8 cellular contexts compared by ENCODE assay signal in genomic region chr11:19777032-19777341, GRCh38.
DNase-seq lines count a peak whose midpoint lies in the region; ATAC-seq and TF ChIP-seq lines count a peak whose summit lies in the region.

No MANE protein-coding gene starts in this region.

- H3K27me3 Mint-ChIP-seq in natural killer cell (ENCODE audit: low read depth in 2 of 2), result peaks cover 60 to 78% of the 10 kb centered on the region in 2 donors

- no peaks in the 10 kb centered on the region for H3K9me3 Mint-ChIP-seq in natural killer cell

- TF ChIP-seq CTCF in dorsolateral prefrontal cortex (IDR thresholded peaks at IDR 0.05 in 54 of 56, conservative IDR thresholded peaks at IDR 0.05 in 2 of 56; ENCODE audit: low read depth in 1 of 56, partially characterized antibody in 56 of 56) (peak in 4 of 56 donors; percentile 8 to 21 (median 13)), mucosa of descending colon (IDR thresholded peaks at IDR 0.05) (no peak), natural killer cell (IDR thresholded peaks at IDR 0.05) (no peak)

- intact Hi-C loops in dorsolateral prefrontal cortex (cut with DNase I) (no loop called here), mucosa of descending colon (cut with DNase I, micrococcal nuclease) (no loop called here), natural killer cell (cut with micrococcal nuclease) (no loop called here)

- no peak overlapping the region for H3K27ac Mint-ChIP-seq in natural killer cell

- DNase-seq in ACHN (peak; percentile 26), dorsolateral prefrontal cortex (peak in 5 of 10 donors; percentile 25 to 61 (median 52)), mucosa of descending colon (peak; percentile 49 to 70 (median 50)), HT-29 (ENCODE audit: low spot score) (no peak), natural killer cell (no peak), NCI-H82 treated with DMSO at 0.1 percent for 48 hours (lab: John Stamatoyannopoulos, UW; ENCODE audit: unreplicated experiment) (no peak)

- H3K4me3 Mint-ChIP-seq in natural killer cell, result no peak overlapping the region

- H3K27ac ChIP-seq in dorsolateral prefrontal cortex, result peak overlapping the region in 3 of 59 donors; percentile 10 to 61 (median 38)

- peaks cover 6 to 11% of the 10 kb centered on the region in 2 donors for H3K4me1 Mint-ChIP-seq in natural killer cell

- H3K36me3 ChIP-seq in mucosa of descending colon (ENCODE audit: low read depth), result no peaks in the 10 kb centered on the region

- H3K36me3 Mint-ChIP-seq in natural killer cell, result no peaks in the 10 kb centered on the region

- H3K9me3 ChIP-seq in mucosa of descending colon, result no peaks in the 10 kb centered on the region

- H3K4me3 ChIP-seq in dorsolateral prefrontal cortex (peak overlapping the region; percentile 30 to 77 (median 62)), mucosa of descending colon (no peak overlapping the region)

- no peaks in the 10 kb centered on the region for H3K27me3 ChIP-seq in dorsolateral prefrontal cortex

- H3K4me1 ChIP-seq in mucosa of descending colon (ENCODE audit: low read depth), result peaks cover 3% of the 10 kb centered on the region

- ATAC-seq in GM19043 (IDR thresholded peaks at IDR 0.05; ENCODE audit: low read depth, unreplicated experiment), result peak; percentile 27
- peak; percentile 28 for ATAC-seq in HG03432 (IDR thresholded peaks at IDR 0.05; ENCODE audit: unreplicated experiment)
- peak; percentile 76 for ATAC-seq in mucosa of descending colon
- no peak for ATAC-seq in natural killer cell

- in situ Hi-C loops in ACHN (cut with HindIII; ENCODE audit: low pct_ligation_motif_present, low pct_unique_long_range_greater_than_20kb, low sequenced_read_pairs), result no loop called here

Comparison
In these comparisons a context has a peak if more than half of its experiments do, and no peak if none do; other contexts are left out.
1. DNase-seq: peak in ACHN (single experiment) and mucosa of descending colon (3 of 3); none in HT-29 (single experiment), natural killer cell (single experiment) and NCI-H82 treated with DMSO at 0.1 percent for 48 hours (single experiment).
2. ATAC-seq: peak in GM19043 (single experiment), HG03432 (single experiment) and mucosa of descending colon (single experiment); none in natural killer cell (0 of 3).